In genomic region chr15:90482124-90483011, GRCh38 we compare ENCODE assay signal across 8 cellular contexts. TPM values are rescaled to one million over a fixed set of nuclear protein-coding genes. Genes with fewer than 3 reads are reported as not detected.
A peak's percentile ranks its signal among the peaks of the same experiment; 100 is the strongest.
DNase-seq lines count a peak whose midpoint lies in the region; ATAC-seq and TF ChIP-seq lines count a peak whose summit lies in the region.

No MANE protein-coding gene starts in this region.

- H3K4me3 Mint-ChIP-seq in CD4-positive, alpha-beta memory T cell = no peak overlapping the region

- H3K27ac ChIP-seq in CD4-positive, alpha-beta memory T cell (ENCODE audit: low read depth, low read length) = no peak overlapping the region
- peak overlapping the region; percentile 61 for H3K27ac ChIP-seq in angular gyrus (ENCODE audit: low read depth, low read length)

- H3K27me3 Mint-ChIP-seq in CD4-positive, alpha-beta memory T cell = no peaks in the 10 kb centered on the region

- peaks cover 33% of the 10 kb centered on the region for H3K4me1 ChIP-seq in CD4-positive, alpha-beta memory T cell (ENCODE audit: insufficient read depth, low read length)

- H3K36me3 ChIP-seq in CD4-positive, alpha-beta memory T cell (ENCODE audit: insufficient read depth, low read length) = peaks cover 64% of the 10 kb centered on the region

- no peaks in the 10 kb centered on the region for H3K27me3 ChIP-seq in CD4-positive, alpha-beta memory T cell (ENCODE audit: insufficient read depth, low read length)

- intact Hi-C loops in CD4-positive, alpha-beta memory T cell (cut with micrococcal nuclease) = loop anchor here (1.0 kb wide), 3 partner anchors 120 to 189 kb away; no protein-coding TSS in a partner anchor
- intact Hi-C loops in left ventricle myocardium superior (cut with micrococcal nuclease) = loop anchor here (5.0 to 10.0 kb wide), 3 partner anchors 120 to 158 kb away; no protein-coding TSS in a partner anchor

- no peaks in the 10 kb centered on the region for H3K9me3 Mint-ChIP-seq in CD4-positive, alpha-beta memory T cell

- peak overlapping the region in 3 of 7 donors; percentile 59 to 73 (median 62) for H3K27ac Mint-ChIP-seq in CD4-positive, alpha-beta memory T cell

- H3K4me1 Mint-ChIP-seq in CD4-positive, alpha-beta memory T cell = peaks cover 24 to 47% (median 37%) of the 10 kb centered on the region in 4 donors

- peak; percentile 66 for TF ChIP-seq CTCF in HFF-Myc (IDR thresholded peaks at IDR 0.05; ENCODE audit: low read depth, low read length, missing control alignments)
- TF ChIP-seq CTCF in retinal pigment epithelial cell (conservative IDR thresholded peaks at IDR 0.05; ENCODE audit: low read depth, low read length) = peak; percentile 87

- POLR2A ChIA-PET in CD4-positive, alpha-beta memory T cell (lab: Charles Lee; ENCODE audit: partially characterized antibody) = interaction anchor here (0.8 to 2.0 kb wide), 5 partner anchors 79 to 189 kb away, joined by 3 to 8 read pairs (median 3); partner anchors contain the start of gene IQGAP1

- DNase-seq in CD4-positive, alpha-beta memory T cell = peak; percentile 30 to 48 (median 47)
- peak; percentile 25 for DNase-seq in HFF-Myc (ENCODE audit: extremely low read depth, low read depth)
- DNase-seq in SHP77 treated with DMSO at 0.1 percent for 48 hours (lab: John Stamatoyannopoulos, UW) = peak; percentile 19
- DNase-seq in left ventricle myocardium superior = no peak
- DNase-seq in retinal pigment epithelial cell (ENCODE audit: low read depth) = no peak

- CTCF ChIA-PET in CD4-positive, alpha-beta memory T cell (lab: Charles Lee; ENCODE audit: partially characterized antibody) = interaction anchor here (0.7 to 9.1 kb wide), 40 partner anchors 11 to 403 kb away, joined by 3 to 170 read pairs (median 4); partner anchors contain the start of genes IQGAP1 and ZNF774

- peaks cover 62 to 77% of the 10 kb centered on the region in 2 donors for H3K36me3 Mint-ChIP-seq in CD4-positive, alpha-beta memory T cell

- no peak overlapping the region for H3K4me3 ChIP-seq in CD4-positive, alpha-beta memory T cell (ENCODE audit: low read length in 2 of 2)
- no peak overlapping the region for H3K4me3 ChIP-seq in HFF-Myc (replicated peaks; ENCODE audit: low read depth, low read length)
- H3K4me3 ChIP-seq in retinal pigment epithelial cell (ENCODE audit: low read length) = no peak overlapping the region

- peak; percentile 66 for ATAC-seq in left ventricle myocardium superior
- ATAC-seq in HG02759 (IDR thresholded peaks at IDR 0.05; ENCODE audit: unreplicated experiment) = no peak
- no peak for ATAC-seq in GM19395 (IDR thresholded peaks at IDR 0.05; ENCODE audit: unreplicated experiment)

- H3K9me3 ChIP-seq in CD4-positive, alpha-beta memory T cell (ENCODE audit: control insufficient read depth in 1 of 2, low read length in 2 of 2) = no peaks in the 10 kb centered on the region

RNA-seq across cellular contexts. Expression of gene CRTC3, which starts 47.4 kb away (rescaled TPM):
- 10 to 100 TPM; 72.2 to 75.5 TPM for total RNA-seq in CD4-positive, alpha-beta memory T cell
- polyA plus RNA-seq in CD4-positive, alpha-beta memory T cell = 10 to 100 TPM; 14.5 to 40.5 TPM
- 29.8 TPM for total RNA-seq in left ventricle myocardium superior

Comparison
In these comparisons a context has a peak if more than half of its experiments do, and no peak if none do; other contexts are left out.
1. DNase-seq: peak in CD4-positive, alpha-beta memory T cell (5 of 5), HFF-Myc (single experiment) and SHP77 treated with DMSO at 0.1 percent for 48 hours (single experiment); none in left ventricle myocardium superior (single experiment) and retinal pigment epithelial cell (single experiment).